9 cellular contexts compared by ENCODE assay signal in genomic region chr19:1016647-1017114, GRCh38. TPM values are rescaled to one million over a fixed set of nuclear protein-coding genes. Genes with fewer than 3 reads are reported as not detected.
DNase-seq lines count a peak whose midpoint lies in the region; ATAC-seq, FAIRE-seq and TF ChIP-seq lines count a peak whose summit lies in the region.
"Had no signal": no experiment of that assay in that cellular context is flagged by ENCODE, and none has a peak within 500 bp of the region (broad histone marks: within the 10 kb centered on the region; RNA-seq: fewer than 3 reads in every experiment).

No MANE protein-coding gene starts in this region.

- no peaks in the 10 kb centered on the region for H3K27me3 ChIP-seq in bronchial epithelial cell (ENCODE audit: control insufficient read depth, insufficient read depth, low read length)
- H3K27me3 ChIP-seq in mesenchymal stem cell (ENCODE audit: control insufficient read depth in 1 of 2, insufficient read depth in 1 of 2, low read length in 2 of 2): no peaks in the 10 kb centered on the region

- peak overlapping the region; percentile 66 for H4K8ac ChIP-seq in mesenchymal stem cell (ENCODE audit: low read length)

- H3K4me3 Mint-ChIP-seq in HFFc6: peak overlapping the region; percentile 84

- FAIRE-seq in bronchial epithelial cell (lab: Jason Lieb, UNC): peak; percentile 92

- H3K4ac ChIP-seq in mesenchymal stem cell (ENCODE audit: low read depth in 1 of 2, low read length in 2 of 2): no peak overlapping the region

- peak overlapping the region; percentile 97 for H3K27ac Mint-ChIP-seq in HFFc6

- no peak overlapping the region for H3K4me2 ChIP-seq in mesenchymal stem cell (ENCODE audit: low read length, poor library complexity, severe bottlenecking)

- H3K9me3 Mint-ChIP-seq in HFFc6: peaks cover 4% of the 10 kb centered on the region; the same call in 1 of the 2 replicates

- peak overlapping the region; percentile 33 for H3K27ac ChIP-seq in mesenchymal stem cell (ENCODE audit: low read length, poor library complexity, severe bottlenecking)

- no peaks in the 10 kb centered on the region; the same call in none of the 2 replicates for H3K27me3 Mint-ChIP-seq in HFFc6 (ENCODE audit: insufficient read depth)

- no peak overlapping the region for H3K14ac ChIP-seq in mesenchymal stem cell (ENCODE audit: low read length in 2 of 2)

- peaks cover 31% of the 10 kb centered on the region for H3K4me1 Mint-ChIP-seq in HFFc6 (ENCODE audit: low read depth)

- H4K91ac ChIP-seq in mesenchymal stem cell (ENCODE audit: low read length): peak overlapping the region; percentile 36

- peak overlapping the region; percentile 30 for H3K9ac ChIP-seq in mesenchymal stem cell (ENCODE audit: low read length)

- no peak overlapping the region for H2BK120ac ChIP-seq in mesenchymal stem cell (ENCODE audit: low read depth, low read length)

- H2BK5ac ChIP-seq in mesenchymal stem cell (ENCODE audit: low read depth, low read length, poor library complexity, severe bottlenecking): no peak overlapping the region

- H3K36me3 ChIP-seq in bronchial epithelial cell (ENCODE audit: control insufficient read depth, insufficient read depth, low read length) (peaks cover 35% of the 10 kb centered on the region), mesenchymal stem cell (ENCODE audit: control insufficient read depth in 1 of 2, insufficient read depth in 2 of 2, low read depth in 1 of 2, low read length in 2 of 2) (peaks cover 14 to 64% of the 10 kb centered on the region in 2 experiments)

- WGBS in mesenchymal stem cell: 36% methylated on average over 12 of the region's 12 CpGs

- no peak overlapping the region for H3K23ac ChIP-seq in mesenchymal stem cell (ENCODE audit: low read length in 2 of 2)

- H2AFZ ChIP-seq in mesenchymal stem cell (ENCODE audit: low read depth, low read length): no peak overlapping the region

- no peak for ATAC-seq in HG03460 (IDR thresholded peaks at IDR 0.05; ENCODE audit: unreplicated experiment)
- ATAC-seq in GM21619 (IDR thresholded peaks at IDR 0.05; ENCODE audit: unreplicated experiment): no peak

- no peaks in the 10 kb centered on the region for H3K36me3 Mint-ChIP-seq in HFFc6 (ENCODE audit: low read depth)

- no peaks in the 10 kb centered on the region for H3K9me3 ChIP-seq in mesenchymal stem cell (ENCODE audit: control insufficient read depth, low read length)

- TF ChIP-seq CTCF in HFFc6 (IDR thresholded peaks at IDR 0.05) (no peak), bronchial epithelial cell (IDR thresholded peaks at IDR 0.05; ENCODE audit: insufficient read depth, low read length, severe bottlenecking) (no peak)

- no peak overlapping the region for H2BK15ac ChIP-seq in mesenchymal stem cell (ENCODE audit: low read depth, poor library complexity, severe bottlenecking)

- H2AK5ac ChIP-seq in mesenchymal stem cell (ENCODE audit: low read length, severe bottlenecking): no peak overlapping the region

- peak; percentile 90 for DNase-seq in A172 (ENCODE audit: low spot score)
- peak; percentile 78 for DNase-seq in HFFc6
- DNase-seq in bronchial epithelial cell (ENCODE audit: low read depth): peak; percentile 74
- DNase-seq in mesenchymal stem cell: peak; percentile 87
- DNase-seq in NAMALWA (ENCODE audit: low spot score): no peak
- no peak for DNase-seq in NCI-H510A (lab: John Stamatoyannopoulos, UW)
- DNase-seq: activated CD4-positive, alpha-beta T cell treated with anti-CD3 and anti-CD28 coated beads for 48 hours had no signal

- H2BK12ac ChIP-seq in mesenchymal stem cell (ENCODE audit: low read length in 2 of 2): peak overlapping the region in 1 of 2 experiments; percentile 51

- peak overlapping the region in 1 of 2 experiments; percentile 42 for H3K18ac ChIP-seq in mesenchymal stem cell (ENCODE audit: low read depth in 1 of 2, low read length in 2 of 2)

- peaks cover 14% of the 10 kb centered on the region for H3K79me1 ChIP-seq in mesenchymal stem cell (replicated peaks; ENCODE audit: low read length, poor library complexity, severe bottlenecking)

- H3K4me3 ChIP-seq in bronchial epithelial cell (ENCODE audit: low read depth, low read length) (no peak overlapping the region), mesenchymal stem cell (ENCODE audit: insufficient read depth in 1 of 2, low read depth in 1 of 2, low read length in 2 of 2) (peak overlapping the region in 1 of 2 experiments; percentile 33)

- H3K4me1 ChIP-seq in mesenchymal stem cell (ENCODE audit: control insufficient read depth, insufficient read depth, low read depth, low read length): peaks cover 53% of the 10 kb centered on the region

RNA-seq across cellular contexts. Expression of gene TMEM259, which starts 4.2 kb away (rescaled TPM):
- total RNA-seq in A172 (2014; rRNA removed; shearing (Covaris generic)): 104 and 131 TPM in 2 replicates
- 100 to 1,000 TPM; 127 to 164 (median 149) TPM for total RNA-seq in HFFc6 (2021; fragmentation: NEBNext Ultra II Directional; extraction: Animal tissue kit (Norgen Biotek cat#: 25700))
- total RNA-seq in bronchial epithelial cell: 54.8 and 65.9 TPM in 2 replicates
- 115 TPM for polyA plus RNA-seq in mesenchymal stem cell (2013, experiment 1 of 2)
- polyA plus RNA-seq in mesenchymal stem cell (2013, experiment 2 of 2): 119 TPM

RNA-seq across cellular contexts. Expression of gene RNU6-2, which starts 4.6 kb away (rescaled TPM):
- total RNA-seq in A172 (2014; rRNA removed; shearing (Covaris generic)): not detected in 2 replicates
- not detected for total RNA-seq in HFFc6 (2021; fragmentation: NEBNext Ultra II Directional; extraction: Animal tissue kit (Norgen Biotek cat#: 25700))
- total RNA-seq in bronchial epithelial cell: not detected in 2 replicates
- not detected for polyA plus RNA-seq in mesenchymal stem cell (2013, experiment 1 of 2)
- not detected for polyA plus RNA-seq in mesenchymal stem cell (2013, experiment 2 of 2)

RNA-seq across cellular contexts. Expression of gene CNN2, which starts 9.7 kb away (rescaled TPM):
- 219 and 243 TPM in 2 replicates for total RNA-seq in A172 (2014; rRNA removed; shearing (Covaris generic))
- total RNA-seq in HFFc6 (2021; fragmentation: NEBNext Ultra II Directional; extraction: Animal tissue kit (Norgen Biotek cat#: 25700)): 100 to 1,000 TPM; 483 to 579 (median 507) TPM
- total RNA-seq in bronchial epithelial cell: 96.9 and 189 TPM in 2 replicates
- 374 TPM for polyA plus RNA-seq in mesenchymal stem cell (2013, experiment 1 of 2)
- polyA plus RNA-seq in mesenchymal stem cell (2013, experiment 2 of 2): 362 TPM

RNA-seq across cellular contexts. Expression of gene GRIN3B, which starts 16.5 kb away (rescaled TPM):
- 0.38 TPM in 1 of 2 replicates, not detected in the other for total RNA-seq in A172 (2014; rRNA removed; shearing (Covaris generic))
- under 1 TPM; 0.34 to 0.66 (median 0.41) TPM for total RNA-seq in HFFc6 (2021; fragmentation: NEBNext Ultra II Directional; extraction: Animal tissue kit (Norgen Biotek cat#: 25700))
- 0.26 and 0.38 TPM in 2 replicates for total RNA-seq in bronchial epithelial cell
- 0.66 TPM for polyA plus RNA-seq in mesenchymal stem cell (2013, experiment 1 of 2)
- 0.56 TPM for polyA plus RNA-seq in mesenchymal stem cell (2013, experiment 2 of 2)

RNA-seq across cellular contexts. Expression of gene ABCA7, which starts 23.2 kb away (rescaled TPM):
- total RNA-seq in A172 (2014; rRNA removed; shearing (Covaris generic)): 5.1 and 8.6 TPM in 2 replicates
- 1 to 10 TPM; 4.6 to 8.1 (median 6.6) TPM for total RNA-seq in HFFc6 (2021; fragmentation: NEBNext Ultra II Directional; extraction: Animal tissue kit (Norgen Biotek cat#: 25700))
- total RNA-seq in bronchial epithelial cell: 6.8 and 13.8 TPM in 2 replicates
- polyA plus RNA-seq in mesenchymal stem cell (2013, experiment 1 of 2): 8.4 TPM
- 8.4 TPM for polyA plus RNA-seq in mesenchymal stem cell (2013, experiment 2 of 2)

Comparison
In these comparisons a context has a peak if more than half of its experiments do, and no peak if none do; other contexts are left out.
1. DNase-seq: peak in A172 (single experiment), HFFc6 (single experiment), bronchial epithelial cell (single experiment) and mesenchymal stem cell (single experiment); none in NAMALWA (single experiment) and NCI-H510A (single experiment).